Comparison of ENCODE assay signal across 16 cellular contexts in the genomic region with DNA sequence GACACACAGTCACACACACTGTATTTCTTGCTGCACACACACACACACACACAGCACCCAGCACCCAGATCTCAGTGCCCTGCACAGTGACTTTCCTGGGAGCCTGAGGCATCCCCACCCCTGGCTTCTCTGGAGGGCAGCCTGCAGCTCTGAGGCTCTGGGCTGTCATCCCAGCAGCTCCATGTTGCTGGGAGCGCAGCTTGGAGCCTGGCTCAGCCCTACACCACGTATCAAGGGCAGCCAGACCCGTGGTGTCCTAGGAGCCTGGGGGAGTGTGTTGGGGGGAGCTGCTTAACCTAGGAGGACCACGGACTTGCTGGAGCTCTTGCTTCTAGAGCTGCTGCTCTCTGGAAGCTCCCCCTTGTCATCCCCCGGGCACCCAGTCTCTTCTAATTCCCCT. TPM values are rescaled to one million over a fixed set of nuclear protein-coding genes. Genes with fewer than 3 reads are reported as not detected.
DNase-seq lines count a peak whose midpoint lies in the region; ATAC-seq and TF ChIP-seq lines count a peak whose summit lies in the region.
"Had no signal": no experiment of that assay in that cellular context is flagged by ENCODE, and none has a peak within 500 bp of the region (broad histone marks: within the 10 kb centered on the region; RNA-seq: fewer than 3 reads in every experiment).

No MANE protein-coding gene starts in this region.

- no peak for ATAC-seq in activated T-cell treated with anti-CD3 and anti-CD28 coated beads, Interleukin-2, amount 50 U/mL, for 4 hours
- ATAC-seq: stimulated activated naive B cell treated with anti-CD40 and anti-IgM and Interleukin-4, amounts not matched to agents 10 μg/mL and 1 μg/mL and 100 μg/mL, for 72 hours had no signal

- no peak overlapping the region for H3K4me3 ChIP-seq in astrocyte of the spinal cord (ENCODE audit: low read depth, low read length)
- no peak overlapping the region for H3K4me3 ChIP-seq in mesendoderm (ENCODE audit: low read length)
- H3K4me3 ChIP-seq in subcutaneous abdominal adipose tissue (ENCODE audit: low read depth in 1 of 5, low read length in 5 of 5), result peak overlapping the region in 1 of 5 donors; percentile 82

- H2AK5ac ChIP-seq in mesendoderm (ENCODE audit: low read length), result no peak overlapping the region

- H4K5ac ChIP-seq in mesendoderm (ENCODE audit: low read length), result no peak overlapping the region

- no peaks in the 10 kb centered on the region for H3K36me3 Mint-ChIP-seq in activated T-cell treated with anti-CD3 and anti-CD28 coated beads, Interleukin-2, amount 50 U/mL, for 4 hours (ENCODE audit: insufficient read depth)
- H3K36me3 Mint-ChIP-seq: activated naive CD8-positive, alpha-beta T cell; stimulated activated naive B cell treated with anti-CD40 and anti-IgM and Interleukin-4, amounts not matched to agents 10 μg/mL and 1 μg/mL and 100 μg/mL, for 72 hours had no signal

- H3K4me1 ChIP-seq in mesendoderm (ENCODE audit: control insufficient read depth, low read depth, low read length), result peaks cover 2% of the 10 kb centered on the region
- H3K4me1 ChIP-seq in subcutaneous abdominal adipose tissue (ENCODE audit: control insufficient read depth in 5 of 5, insufficient read depth in 5 of 5, low read length in 5 of 5), result peaks cover 1 to 53% (median 43%) of the 10 kb centered on the region in 5 donors

- no peak overlapping the region for H3K4me3 Mint-ChIP-seq in activated T-cell treated with anti-CD3 and anti-CD28 coated beads, Interleukin-2, amount 50 U/mL, for 4 hours

- H3K9ac ChIP-seq in mesendoderm (ENCODE audit: low read length) (no peak overlapping the region), subcutaneous abdominal adipose tissue (ENCODE audit: low read length in 5 of 5) (no peak overlapping the region)

- H3K79me1 ChIP-seq in mesendoderm (ENCODE audit: low read length), result no peaks in the 10 kb centered on the region

- H3K27me3 ChIP-seq in mesendoderm (ENCODE audit: insufficient read depth, low read length, poor library complexity) (no peaks in the 10 kb centered on the region), subcutaneous abdominal adipose tissue (ENCODE audit: control insufficient read depth in 5 of 5, insufficient read depth in 4 of 5, low read length in 5 of 5) (peaks cover 0 to 8% (median 4%) of the 10 kb centered on the region in 5 donors)

- in situ Hi-C loops in G401 (cut with HindIII; ENCODE audit: low sequenced_read_pairs) (no loop called here), astrocyte of the spinal cord (cut with HindIII; ENCODE audit: low sequenced_read_pairs) (no loop called here)

- H3K4me1 Mint-ChIP-seq in activated T-cell treated with anti-CD3 and anti-CD28 coated beads, Interleukin-2, amount 50 U/mL, for 4 hours (ENCODE audit: low read depth), result peaks cover 12% of the 10 kb centered on the region

- peaks cover 4% of the 10 kb centered on the region for H3K27me3 Mint-ChIP-seq in activated T-cell treated with anti-CD3 and anti-CD28 coated beads, Interleukin-2, amount 50 U/mL, for 4 hours (ENCODE audit: low read depth)
- H3K27me3 Mint-ChIP-seq: activated naive CD8-positive, alpha-beta T cell had no signal

- no peak overlapping the region for H2BK5ac ChIP-seq in mesendoderm (ENCODE audit: low read length)

- DNase-seq in G401 (ENCODE audit: low spot score) (peak; percentile 33), astrocyte of the spinal cord (ENCODE audit: low read depth, low spot score) (peak; percentile 35), mesendoderm (no peak), cerebellum (ENCODE audit: low spot score) (no peak), kidney glomerular epithelial cell (lab: John Stamatoyannopoulos, UW) (no peak)
- DNase-seq in stimulated activated naive CD4-positive, alpha-beta T cell treated with Interleukin-2 at 50 U/mL for 16 hours (lab: John Stamatoyannopoulos, UW), result no peak
- DNase-seq in activated T-cell treated with anti-CD3 and anti-CD28 coated beads, Interleukin-2, amount 50 U/mL, for 4 hours, result no peak
- DNase-seq: effector CD4-positive, alpha-beta T cell; GDM1; KG1; NCI-H1694; stimulated activated naive B cell treated with anti-CD40 and anti-IgM and Interleukin-4, amounts not matched to agents 10 μg/mL and 1 μg/mL and 100 μg/mL, for 72 hours had no signal

- H3K9me3 Mint-ChIP-seq in activated T-cell treated with anti-CD3 and anti-CD28 coated beads, Interleukin-2, amount 50 U/mL, for 4 hours, result no peaks in the 10 kb centered on the region
- H3K9me3 Mint-ChIP-seq: stimulated activated naive B cell treated with anti-CD40 and anti-IgM and Interleukin-4, amounts not matched to agents 10 μg/mL and 1 μg/mL and 100 μg/mL, for 72 hours had no signal

- H3K18ac ChIP-seq in mesendoderm (ENCODE audit: low read length), result no peak overlapping the region

- H3K36me3 ChIP-seq in mesendoderm (ENCODE audit: control insufficient read depth, insufficient read depth, low read length) (no peaks in the 10 kb centered on the region), subcutaneous abdominal adipose tissue (ENCODE audit: control insufficient read depth in 5 of 5, insufficient read depth in 5 of 5, low read length in 5 of 5) (no peaks in the 10 kb centered on the region)

- peaks cover 8% of the 10 kb centered on the region for H3K79me2 ChIP-seq in mesendoderm (ENCODE audit: control insufficient read depth, insufficient read depth, low read length)

- peak overlapping the region; percentile 89 for H3K56ac ChIP-seq in mesendoderm (ENCODE audit: low read length)

- no peak overlapping the region for H2BK120ac ChIP-seq in mesendoderm (ENCODE audit: low read depth, low read length)

- no peak overlapping the region for H3K23ac ChIP-seq in mesendoderm (ENCODE audit: low read length)

- H3K27ac ChIP-seq in mesendoderm (ENCODE audit: low read depth, low read length) (no peak overlapping the region), subcutaneous abdominal adipose tissue (ENCODE audit: low read depth, low read length) (peak overlapping the region; percentile 90)
- H3K27ac ChIP-seq: BLaER1 treated with 17β-estradiol and CSF1 and Interleukin-3, amounts not matched to agents 10 nM and 100 nM; VCaP had no signal

- H3K9me3 ChIP-seq in subcutaneous abdominal adipose tissue (ENCODE audit: control insufficient read depth in 5 of 5, low read length in 5 of 5), result no peaks in the 10 kb centered on the region
- H3K9me3 ChIP-seq: BLaER1 treated with 17β-estradiol and CSF1 and Interleukin-3, amounts not matched to agents 10 nM and 100 nM had no signal

- no peak overlapping the region for H2BK15ac ChIP-seq in mesendoderm (replicated peaks; ENCODE audit: low read depth)

- no peak overlapping the region for H4K8ac ChIP-seq in mesendoderm (ENCODE audit: low read depth, low read length)

- no CpG with 5 or more reads among the region's 5 CpGs for WGBS in mesendoderm (ENCODE audit: extremely low coverage, insufficient coverage, low lambda C conversion rate)

- H3K4ac ChIP-seq in mesendoderm (ENCODE audit: low read depth, low read length), result no peak overlapping the region

- TF ChIP-seq CTCF in astrocyte of the spinal cord (IDR thresholded peaks at IDR 0.05; ENCODE audit: low read depth, low read length), result no peak

- no peak overlapping the region for H3K4me2 ChIP-seq in mesendoderm (ENCODE audit: low read length)

RNA-seq across cellular contexts. Expression of a gene that starts 5.2 kb away (rescaled TPM):
- total RNA-seq in G401 (2014; rRNA removed; shearing (Covaris generic)), result 92.7 and 121 TPM in 2 replicates
- 0.93 TPM for polyA plus RNA-seq in mesendoderm (2013, experiment 1 of 2)
- 0.76 TPM for polyA plus RNA-seq in mesendoderm (2013, experiment 2 of 2)
- total RNA-seq in activated T-cell treated with anti-CD3 and anti-CD28 coated beads, Interleukin-2, amount 50 U/mL, for 4 hours, result 1 to 10 TPM; 1.6 to 1.9 (median 1.8) TPM
- 9.1 TPM for total RNA-seq in cerebellum

Comparison
In these comparisons a context has a peak if more than half of its experiments do, and no peak if none do; other contexts are left out.
1. DNase-seq: peak in G401 (single experiment) and astrocyte of the spinal cord (single experiment); none in mesendoderm (single experiment), stimulated activated naive CD4-positive, alpha-beta T cell treated with Interleukin-2 at 50 U/mL for 16 hours (single experiment), activated T-cell treated with anti-CD3 and anti-CD28 coated beads, Interleukin-2, amount 50 U/mL, for 4 hours (single experiment), cerebellum (single experiment) and kidney glomerular epithelial cell (single experiment).